Comparison of ENCODE assay signal across 8 cellular contexts in the genomic region with DNA sequence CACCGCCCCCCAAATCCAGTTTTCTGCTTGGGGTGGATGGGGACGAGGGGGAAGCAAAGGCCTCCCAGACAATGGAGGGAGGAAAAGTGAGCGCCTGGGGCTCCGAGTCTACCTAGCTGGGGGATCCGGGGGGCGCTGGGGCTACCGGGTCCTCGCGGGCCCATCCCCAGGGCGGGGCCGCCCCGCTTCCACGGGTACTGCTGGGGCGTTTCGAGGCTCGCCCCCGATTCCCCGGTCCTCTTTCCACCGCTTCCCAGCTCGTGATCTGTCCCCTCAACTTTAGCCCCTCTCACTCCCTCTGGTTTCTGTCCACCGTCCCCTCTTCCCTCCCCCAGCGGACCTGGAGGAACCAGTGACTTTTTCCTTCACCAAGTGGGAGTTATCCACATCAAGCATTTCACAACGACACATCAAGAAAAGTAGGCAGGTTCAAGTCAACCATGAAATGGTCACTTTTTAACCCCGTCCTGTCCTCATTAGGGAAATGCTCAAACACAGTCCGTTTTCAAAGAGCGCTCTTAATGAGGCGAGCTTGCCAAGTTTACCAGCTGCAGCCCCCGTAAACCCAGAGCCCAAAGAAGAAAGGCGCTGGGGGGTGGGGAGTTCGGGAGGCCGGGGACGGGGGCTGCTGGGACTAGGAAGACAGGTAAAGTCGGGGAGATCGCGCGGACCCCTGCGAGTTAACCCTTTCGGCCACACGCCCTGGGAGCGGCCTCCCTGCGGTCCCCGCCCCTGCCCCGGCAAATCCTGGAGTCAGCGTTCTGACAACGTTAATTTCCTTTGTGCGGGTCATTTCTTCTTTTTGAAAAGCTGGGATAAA. TPM values are rescaled to one million over a fixed set of nuclear protein-coding genes. Genes with fewer than 3 reads are reported as not detected.
A peak's percentile ranks its signal among the peaks of the same experiment; 100 is the strongest.
DNase-seq lines count a peak whose midpoint lies in the region; ATAC-seq, FAIRE-seq and TF ChIP-seq lines count a peak whose summit lies in the region.

No MANE protein-coding gene starts in this region.

- 5% methylated on average over 24 of the region's 46 CpGs for WGBS in mammary epithelial cell (ENCODE audit: low coverage, missing lambda C conversion rate)

- TF ChIP-seq CTCF in mammary epithelial cell (conservative IDR thresholded peaks at IDR 0.05 in 1 of 2, IDR thresholded peaks at IDR 0.05 in 1 of 2; ENCODE audit: extremely low read depth in 1 of 2, insufficient read depth in 1 of 2, low read depth in 1 of 2, low read length in 2 of 2) (no peak), keratinocyte (optimal IDR thresholded peaks at IDR 0.05 in 1 of 3, IDR thresholded peaks at IDR 0.05 in 1 of 3, conservative IDR thresholded peaks at IDR 0.05 in 1 of 3; ENCODE audit: extremely low read depth in 1 of 3, insufficient read depth in 2 of 3, low read length in 3 of 3) (no peak)

- H3K9ac ChIP-seq in mammary epithelial cell (ENCODE audit: insufficient read depth, low read length) (peak overlapping the region; percentile 79), keratinocyte (ENCODE audit: control insufficient read depth, extremely low read depth, insufficient read depth, low read length) (peak overlapping the region; percentile 62)

- no peaks in the 10 kb centered on the region for H3K9me1 ChIP-seq in keratinocyte (ENCODE audit: control insufficient read depth, extremely low read depth, insufficient read depth, low read length)

- peak; percentile 27 for ATAC-seq in stimulated activated memory B cell treated with anti-CD40 and anti-IgM and Interleukin-4, amounts not matched to agents 10 μg/mL and 1 μg/mL and 100 μg/mL, for 72 hours
- no peak for ATAC-seq in GM19035 (IDR thresholded peaks at IDR 0.05; ENCODE audit: unreplicated experiment)

- H3K36me3 Mint-ChIP-seq in stimulated activated memory B cell treated with anti-CD40 and anti-IgM and Interleukin-4, amounts not matched to agents 10 μg/mL and 1 μg/mL and 100 μg/mL, for 72 hours: no peaks in the 10 kb centered on the region

- H3K4me1 ChIP-seq in mammary epithelial cell (ENCODE audit: insufficient read depth, low read length) (peaks cover 54% of the 10 kb centered on the region), keratinocyte (ENCODE audit: control insufficient read depth, extremely low read depth, insufficient read depth, low read length) (peaks cover 50% of the 10 kb centered on the region)

- peaks cover 46% of the 10 kb centered on the region for H3K79me2 ChIP-seq in mammary epithelial cell (ENCODE audit: insufficient read depth, low read length)
- peaks cover 28% of the 10 kb centered on the region for H3K79me2 ChIP-seq in keratinocyte (ENCODE audit: control insufficient read depth, insufficient read depth, low read length)

- H3K36me3 ChIP-seq in mammary epithelial cell (ENCODE audit: insufficient read depth, low read length): no peaks in the 10 kb centered on the region
- H3K36me3 ChIP-seq in keratinocyte (ENCODE audit: control insufficient read depth in 2 of 2, extremely low read depth in 1 of 2, insufficient read depth in 2 of 2, low read length in 2 of 2): no peaks in the 10 kb centered on the region

- no TSS peak for BruUV-seq in mammary epithelial cell (replicated peaks; lab: Mats Ljungman, UMichigan)

- H3K9me3 Mint-ChIP-seq in stimulated activated memory B cell treated with anti-CD40 and anti-IgM and Interleukin-4, amounts not matched to agents 10 μg/mL and 1 μg/mL and 100 μg/mL, for 72 hours: no peaks in the 10 kb centered on the region

- intact Hi-C loops in mammary epithelial cell (cut with micrococcal nuclease): loop anchor here (2.0 to 10.0 kb wide), 3 partner anchors 39 to 371 kb away; no protein-coding TSS in a partner anchor

- H3K27me3 ChIP-seq in mammary epithelial cell (ENCODE audit: insufficient read depth, low read length) (no peaks in the 10 kb centered on the region), keratinocyte (ENCODE audit: control insufficient read depth, extremely low read depth, insufficient read depth, low read length) (no peaks in the 10 kb centered on the region)

- H3K4me1 Mint-ChIP-seq in stimulated activated memory B cell treated with anti-CD40 and anti-IgM and Interleukin-4, amounts not matched to agents 10 μg/mL and 1 μg/mL and 100 μg/mL, for 72 hours: peaks cover 23% of the 10 kb centered on the region

- in situ Hi-C loops in mammary epithelial cell (cut with MboI; ENCODE audit: low sequenced_read_pairs in 2 of 2): no loop called here

- H3K9me3 ChIP-seq in mammary epithelial cell (replicated peaks; ENCODE audit: insufficient read depth, low read length): no peaks in the 10 kb centered on the region
- H3K9me3 ChIP-seq in keratinocyte (ENCODE audit: control insufficient read depth, low read depth, low read length): no peaks in the 10 kb centered on the region

- H3K27me3 Mint-ChIP-seq in stimulated activated memory B cell treated with anti-CD40 and anti-IgM and Interleukin-4, amounts not matched to agents 10 μg/mL and 1 μg/mL and 100 μg/mL, for 72 hours: peaks cover 53% of the 10 kb centered on the region

- H2AFZ ChIP-seq in mammary epithelial cell (ENCODE audit: low read depth, low read length): peak overlapping the region; percentile 74
- H2AFZ ChIP-seq in keratinocyte (ENCODE audit: control insufficient read depth, low read length): peak overlapping the region; percentile 71

- no peak overlapping the region for H3K27ac Mint-ChIP-seq in stimulated activated memory B cell treated with anti-CD40 and anti-IgM and Interleukin-4, amounts not matched to agents 10 μg/mL and 1 μg/mL and 100 μg/mL, for 72 hours

- H4K20me1 ChIP-seq in mammary epithelial cell (ENCODE audit: insufficient read depth, low read length) (no peaks in the 10 kb centered on the region), keratinocyte (ENCODE audit: control insufficient read depth, extremely low read depth, insufficient read depth, low read length) (no peaks in the 10 kb centered on the region)

- dilution Hi-C loops in mammary epithelial cell (cut with HindIII; ENCODE audit: low sequenced_read_pairs): loop anchor here (25.0 kb wide), 1 partner anchor 104 kb away; no protein-coding TSS in a partner anchor
- dilution Hi-C loops in keratinocyte (cut with MboI; ENCODE audit: extremely low pct_ligation_motif_present, low sequenced_read_pairs): no loop called here

- H3K4me3 ChIP-seq in mammary epithelial cell (replicated peaks in 1 of 3; ENCODE audit: insufficient read depth in 1 of 3, low read depth in 2 of 3, low read length in 3 of 3): peak overlapping the region; percentile 54 to 70 (median 61)
- peak overlapping the region; percentile 27 to 40 (median 36) for H3K4me3 ChIP-seq in keratinocyte (ENCODE audit: control insufficient read depth in 2 of 3, extremely low read depth in 1 of 3, insufficient read depth in 2 of 3, low read depth in 1 of 3, low read length in 3 of 3)

- CTCF ChIA-PET in mammary epithelial cell (lab: Charles Lee; ENCODE audit: low non-redundant PET): no interaction called here

- H3K27ac ChIP-seq in mammary epithelial cell (ENCODE audit: insufficient read depth, low read depth, low read length) (peak overlapping the region; percentile 65), keratinocyte (ENCODE audit: control insufficient read depth, insufficient read depth, low read length) (peak overlapping the region; percentile 54)

- peak; percentile 70 for FAIRE-seq in keratinocyte (lab: Jason Lieb, UNC)

- DNase-seq in GM03348 (ENCODE audit: low spot score) (peak; percentile 14), NCI-H2196 (lab: John Stamatoyannopoulos, UW; ENCODE audit: unreplicated experiment) (peak; percentile 72), mammary epithelial cell (no peak), keratinocyte (ENCODE audit: low read depth, low spot score) (no peak), GM19238 (ENCODE audit: insufficient read length, low spot score) (no peak), NCI-H1436 treated with DMSO at 0.1 percent for 48 hours (lab: John Stamatoyannopoulos, UW) (no peak)

- H3K4me2 ChIP-seq in mammary epithelial cell (ENCODE audit: insufficient read depth, low read depth, low read length) (peak overlapping the region; percentile 93), keratinocyte (ENCODE audit: control insufficient read depth, extremely low read depth, insufficient read depth, low read depth, low read length) (peak overlapping the region; percentile 62)

- H3K4me3 Mint-ChIP-seq in stimulated activated memory B cell treated with anti-CD40 and anti-IgM and Interleukin-4, amounts not matched to agents 10 μg/mL and 1 μg/mL and 100 μg/mL, for 72 hours: peak overlapping the region; percentile 76

RNA-seq across cellular contexts. Expression of a gene that starts 2.0 kb away (rescaled TPM):
- total RNA-seq in mammary epithelial cell: 10 to 100 TPM; 64.3 to 96.9 TPM
- 37.4 TPM for polyA plus RNA-seq in mammary epithelial cell
- 360 TPM for polyA minus RNA-seq in mammary epithelial cell
- polyA plus RNA-seq in keratinocyte: 3.6 to 23.1 TPM (median 8.9 TPM) in 3 replicates
- polyA plus RNA-seq in keratinocyte (2011; ENCODE audit: low read depth): 12.3 TPM
- polyA plus RNA-seq in keratinocyte (2011; cell fraction: cytosol; rRNA removed): 7.3 and 10.7 TPM in 2 replicates
- polyA plus RNA-seq in keratinocyte (2011; cell fraction: nucleus; rRNA removed): 25.9 and 27.8 TPM in 2 replicates
- polyA plus RNA-seq in keratinocyte (2012; ENCODE audit: low replicate concordance): 9.5 and 16.1 TPM in 2 replicates
- 18.4 to 56.7 TPM (median 39.1 TPM) in 3 replicates for polyA minus RNA-seq in keratinocyte
- 9.4 TPM for polyA minus RNA-seq in keratinocyte (2011; cell fraction: cytosol; rRNA and poly(A)+ RNA removed)
- polyA minus RNA-seq in keratinocyte (2011; cell fraction: nucleus; rRNA and poly(A)+ RNA removed): 19.2 and 58.1 TPM in 2 replicates

Comparison
In these comparisons a context has a peak if more than half of its experiments do, and no peak if none do; other contexts are left out.
1. DNase-seq: peak in GM03348 (single experiment) and NCI-H2196 (single experiment); none in mammary epithelial cell (single experiment), keratinocyte (single experiment), GM19238 (single experiment) and NCI-H1436 treated with DMSO at 0.1 percent for 48 hours (single experiment).